In the genomic region with DNA sequence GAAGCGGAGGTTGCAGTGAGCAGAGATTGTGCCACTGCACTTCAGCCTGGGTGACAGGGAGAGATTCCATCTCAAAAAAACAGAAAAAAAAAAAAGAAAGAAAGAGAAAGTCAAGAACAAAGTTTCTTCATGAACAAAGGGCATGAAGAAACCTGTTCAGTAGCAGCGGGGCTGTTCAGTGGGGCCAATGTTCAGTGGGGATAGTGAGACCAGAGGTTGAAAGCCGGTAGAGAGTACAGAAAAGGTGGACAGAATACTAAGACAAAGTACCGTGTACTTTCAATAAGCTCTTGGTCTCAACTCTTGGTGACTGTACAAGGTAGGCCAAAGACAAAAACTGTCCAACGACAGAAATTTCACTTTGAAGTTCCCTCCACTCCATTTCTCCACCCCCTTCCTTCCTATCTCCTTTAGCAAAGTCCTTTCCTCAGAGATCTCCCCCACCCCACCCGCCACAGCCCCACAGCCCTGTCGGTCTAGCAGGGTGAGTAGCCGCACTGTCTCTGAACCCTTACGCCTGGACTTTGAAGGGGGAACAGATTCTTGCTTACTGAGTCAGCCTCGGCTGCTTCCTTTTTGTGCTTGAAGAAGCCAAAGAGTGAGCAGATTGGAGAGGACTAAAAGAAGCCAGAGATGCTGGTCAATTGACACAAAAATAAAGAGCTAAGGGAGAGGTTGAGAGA, we compare ENCODE assay signal across 8 cellular contexts. TPM values are rescaled to one million over a fixed set of nuclear protein-coding genes. Genes with fewer than 3 reads are reported as not detected.
DNase-seq lines count a peak whose midpoint lies in the region; ATAC-seq and TF ChIP-seq lines count a peak whose summit lies in the region.

No MANE protein-coding gene starts in this region.

- TF ChIP-seq CTCF in ascending aorta (IDR thresholded peaks at IDR 0.05) (no peak), stomach (IDR thresholded peaks at IDR 0.05) (no peak)

- H3K9me3 Mint-ChIP-seq in immature natural killer cell = no peaks in the 10 kb centered on the region
- no peaks in the 10 kb centered on the region for H3K9me3 Mint-ChIP-seq in activated T-helper 1 cell treated with anti-CD3 and anti-CD28 coated beads, Interleukin-12 subunit alpha, Interleukin-12 subunit beta, Interleukin-2, Interleukin-4 antibody, amounts not matched to agents 30 ng/mL and 10 ng/mL and 1 ng/mL, durations not matched to agents 14 hours and 24 hours and 36 hours

- H3K36me3 ChIP-seq in ascending aorta = no peaks in the 10 kb centered on the region
- H3K36me3 ChIP-seq in stomach = no peaks in the 10 kb centered on the region

- peaks cover 47 to 55% of the 10 kb centered on the region in 2 donors for H3K4me1 Mint-ChIP-seq in immature natural killer cell
- peaks cover 37% of the 10 kb centered on the region for H3K4me1 Mint-ChIP-seq in activated T-helper 1 cell treated with anti-CD3 and anti-CD28 coated beads, Interleukin-12 subunit alpha, Interleukin-12 subunit beta, Interleukin-2, Interleukin-4 antibody, amounts not matched to agents 30 ng/mL and 10 ng/mL and 1 ng/mL, durations not matched to agents 14 hours and 24 hours and 36 hours (ENCODE audit: low read depth)

- WGBS in stomach, 5 donors = 49 to 77% (median 67%) methylated on average over 10 of the region's 10 CpGs

- H3K27ac ChIP-seq in ascending aorta (peak overlapping the region; percentile 74 to 81), stomach (peak overlapping the region in 4 of 5 donors; percentile 1 to 89 (median 65))

- H3K4me3 Mint-ChIP-seq in immature natural killer cell = no peak overlapping the region
- no peak overlapping the region for H3K4me3 Mint-ChIP-seq in activated T-helper 1 cell treated with anti-CD3 and anti-CD28 coated beads, Interleukin-12 subunit alpha, Interleukin-12 subunit beta, Interleukin-2, Interleukin-4 antibody, amounts not matched to agents 30 ng/mL and 10 ng/mL and 1 ng/mL, durations not matched to agents 14 hours and 24 hours and 36 hours

- H3K4me3 ChIP-seq in ascending aorta = no peak overlapping the region
- no peak overlapping the region for H3K4me3 ChIP-seq in stomach

- no peaks in the 10 kb centered on the region for H3K9me3 ChIP-seq in ascending aorta
- no peaks in the 10 kb centered on the region for H3K9me3 ChIP-seq in stomach

- no peak for TF ChIP-seq EP300 in stomach (IDR thresholded peaks at IDR 0.05)

- no peak for ATAC-seq in GM21360 (IDR thresholded peaks at IDR 0.05; ENCODE audit: unreplicated experiment)

- peaks cover 0 to 3% (median 0%) of the 10 kb centered on the region in 3 donors for H3K36me3 Mint-ChIP-seq in immature natural killer cell
- no peaks in the 10 kb centered on the region for H3K36me3 Mint-ChIP-seq in activated T-helper 1 cell treated with anti-CD3 and anti-CD28 coated beads, Interleukin-12 subunit alpha, Interleukin-12 subunit beta, Interleukin-2, Interleukin-4 antibody, amounts not matched to agents 30 ng/mL and 10 ng/mL and 1 ng/mL, durations not matched to agents 14 hours and 24 hours and 36 hours (ENCODE audit: low read depth)

- H3K4me1 ChIP-seq in ascending aorta = peaks cover 11 to 26% of the 10 kb centered on the region in 2 donors
- peaks cover 17 to 69% (median 33%) of the 10 kb centered on the region in 4 donors for H3K4me1 ChIP-seq in stomach

- DNase-seq in HT-29 (ENCODE audit: low spot score) (peak; percentile 73), ascending aorta (ENCODE audit: low spot score in 2 of 2) (peak; percentile 48 to 85), immature natural killer cell (no peak), stomach (no peak), NCI-H2107 treated with DMSO at 0.1 percent for 48 hours (lab: John Stamatoyannopoulos, UW; ENCODE audit: unreplicated experiment) (no peak)
- DNase-seq in activated T-helper 1 cell treated with anti-CD3 and anti-CD28 coated beads, Interleukin-12 subunit alpha, Interleukin-12 subunit beta, Interleukin-2, Interleukin-4 antibody, amounts not matched to agents 30 ng/mL and 10 ng/mL and 1 ng/mL, durations not matched to agents 14 hours and 24 hours and 36 hours (ENCODE audit: low spot score) = no peak
- DNase-seq in activated CD4-positive, alpha-beta T cell treated with anti-CD3 and anti-CD28 coated beads, Interleukin-2, amount 50 U/mL, for 4 hours = no peak

- peak overlapping the region in 4 of 6 donors; percentile 29 to 90 (median 87) for H3K27ac Mint-ChIP-seq in immature natural killer cell
- H3K27ac Mint-ChIP-seq in activated T-helper 1 cell treated with anti-CD3 and anti-CD28 coated beads, Interleukin-12 subunit alpha, Interleukin-12 subunit beta, Interleukin-2, Interleukin-4 antibody, amounts not matched to agents 30 ng/mL and 10 ng/mL and 1 ng/mL, durations not matched to agents 14 hours and 24 hours and 36 hours = no peak overlapping the region

- intact Hi-C loops in ascending aorta (cut with DNase I) = no loop called here
- intact Hi-C loops in stomach (cut with DNase I; ENCODE audit: low total_unique reads) = no loop called here
- intact Hi-C loops in activated T-helper 1 cell treated with anti-CD3 and anti-CD28 coated beads, Interleukin-12 subunit alpha, Interleukin-12 subunit beta, Interleukin-2, Interleukin-4 antibody, amounts not matched to agents 30 ng/mL and 10 ng/mL and 1 ng/mL, durations not matched to agents 14 hours and 24 hours and 36 hours (cut with micrococcal nuclease) = no loop called here

- peaks cover 0 to 5% (median 1%) of the 10 kb centered on the region in 3 donors for H3K27me3 Mint-ChIP-seq in immature natural killer cell (ENCODE audit: low read depth in 3 of 3)
- H3K27me3 Mint-ChIP-seq in activated T-helper 1 cell treated with anti-CD3 and anti-CD28 coated beads, Interleukin-12 subunit alpha, Interleukin-12 subunit beta, Interleukin-2, Interleukin-4 antibody, amounts not matched to agents 30 ng/mL and 10 ng/mL and 1 ng/mL, durations not matched to agents 14 hours and 24 hours and 36 hours (ENCODE audit: insufficient read depth) = peaks cover 25% of the 10 kb centered on the region

- H3K27me3 ChIP-seq in ascending aorta = no peaks in the 10 kb centered on the region
- H3K27me3 ChIP-seq in stomach = no peaks in the 10 kb centered on the region

- no peak for TF ChIP-seq POLR2A in stomach (IDR thresholded peaks at IDR 0.05)

RNA-seq across cellular contexts. Expression of a gene that starts 44.3 kb away (rescaled TPM):
- 616 and 667 TPM in 2 replicates for total RNA-seq in HT-29 (2014; rRNA removed; shearing (Covaris generic))
- total RNA-seq in ascending aorta (4,268 TPM), stomach (1,000 to 10,000 TPM in 1 of 5 donors, 100 to 1,000 TPM in 4; 134 to 1,274 (median 649) TPM)
- polyA plus RNA-seq in immature natural killer cell (100 to 1,000 TPM; 525 to 765 (median 608) TPM), stomach (10 to 100 TPM; 62.2 to 82.0 (median 77.1) TPM)
- total RNA-seq in activated T-helper 1 cell treated with anti-CD3 and anti-CD28 coated beads, Interleukin-12 subunit alpha, Interleukin-12 subunit beta, Interleukin-2, Interleukin-4 antibody, amounts not matched to agents 30 ng/mL and 10 ng/mL and 1 ng/mL, durations not matched to agents 14 hours and 24 hours and 36 hours = 40.9 and 41.9 TPM in 2 replicates

RNA-seq across cellular contexts. Expression of a gene that starts 57.9 kb away (rescaled TPM):
- total RNA-seq in HT-29 (2014; rRNA removed; shearing (Covaris generic)) = 136 and 148 TPM in 2 replicates
- total RNA-seq in ascending aorta (190 TPM), stomach (100 to 1,000 TPM in 4 of 5 donors, 10 to 100 TPM in 1; 26.6 to 292 (median 140) TPM)
- polyA plus RNA-seq in immature natural killer cell (100 to 1,000 TPM; 379 to 442 (median 439) TPM), stomach (10 to 100 TPM; 48.4 to 71.7 (median 61.9) TPM)
- 195 and 204 TPM in 2 replicates for total RNA-seq in activated T-helper 1 cell treated with anti-CD3 and anti-CD28 coated beads, Interleukin-12 subunit alpha, Interleukin-12 subunit beta, Interleukin-2, Interleukin-4 antibody, amounts not matched to agents 30 ng/mL and 10 ng/mL and 1 ng/mL, durations not matched to agents 14 hours and 24 hours and 36 hours

Comparison
In these comparisons a context has a peak if more than half of its experiments do, and no peak if none do; other contexts are left out.
1. DNase-seq: peak in HT-29 (single experiment) and ascending aorta (2 of 2); none in immature natural killer cell (0 of 3), stomach (single experiment), NCI-H2107 treated with DMSO at 0.1 percent for 48 hours (single experiment), activated T-helper 1 cell treated with anti-CD3 and anti-CD28 coated beads, Interleukin-12 subunit alpha, Interleukin-12 subunit beta, Interleukin-2, Interleukin-4 antibody, amounts not matched to agents 30 ng/mL and 10 ng/mL and 1 ng/mL, durations not matched to agents 14 hours and 24 hours and 36 hours (single experiment) and activated CD4-positive, alpha-beta T cell treated with anti-CD3 and anti-CD28 coated beads, Interleukin-2, amount 50 U/mL, for 4 hours (0 of 2).